8 cellular contexts compared by ENCODE assay signal in genomic region chr10:110206988-110207804, GRCh38. TPM values are rescaled to one million over a fixed set of nuclear protein-coding genes. Genes with fewer than 3 reads are reported as not detected.
DNase-seq lines count a peak whose midpoint lies in the region; ATAC-seq lines count a peak whose summit lies in the region.

MXI1 (plus strand) TSS chr10:110207605; CDS start chr10:110207809, 204 bp downstream.

- H3K27ac ChIP-seq in adipose tissue (ENCODE audit: low read depth, low read length): peak within 1 kb of the TSS; percentile 28
- peak within 1 kb of the TSS; percentile 52 for H3K27ac ChIP-seq in neuronal stem cell (replicated peaks; ENCODE audit: low read length)

- peak; percentile 47 for ATAC-seq in GM21526 (IDR thresholded peaks at IDR 0.05; ENCODE audit: low FRiP score, unreplicated experiment)

- peak within 1 kb of the TSS; percentile 59 for H3K14ac ChIP-seq in neuronal stem cell (ENCODE audit: low read length)

- H3K36me3 ChIP-seq in neuronal stem cell (replicated peaks in 1 of 2; ENCODE audit: control insufficient read depth in 2 of 2, insufficient read depth in 2 of 2, low read length in 2 of 2): no peaks in the 10 kb centered on the region

- peak within 1 kb of the TSS; percentile 62 for H2BK5ac ChIP-seq in neuronal stem cell (ENCODE audit: low read length)

- peaks cover 5 to 7% of the 10 kb centered on the region in 2 donors for H3K4me1 ChIP-seq in neuronal stem cell (ENCODE audit: control insufficient read depth in 2 of 2, insufficient read depth in 1 of 2, low read depth in 1 of 2, low read length in 2 of 2)

- peak within 1 kb of the TSS; percentile 76 for H2AK5ac ChIP-seq in neuronal stem cell (ENCODE audit: low read depth, low read length)

- H3K9me3 ChIP-seq in neuronal stem cell (replicated peaks in 1 of 2; ENCODE audit: control insufficient read depth in 2 of 2, insufficient read depth in 1 of 2, low read depth in 1 of 2, low read length in 2 of 2): no peaks in the 10 kb centered on the region

- peak within 1 kb of the TSS; percentile 93 for H3K4me2 ChIP-seq in neuronal stem cell (ENCODE audit: insufficient read depth, low read length, poor library complexity, severe bottlenecking)

- intact Hi-C loops in head of caudate nucleus (cut with DNase I): loop anchor here (5.0 kb wide), 2 partner anchors 60 to 70 kb away; no protein-coding TSS in a partner anchor

- 2 to 5% (median 5%) methylated on average over 36 to 37 of the region's 37 CpGs for WGBS in adipose tissue, 3 donors
- no CpG with 5 or more reads among the region's 37 CpGs for whole genome bisulfite sequencing in neuronal stem cell (ENCODE audit: extremely low coverage in 2 of 2, insufficient read length in 2 of 2, insufficient replicate concordance in 1 of 2), 2 donors

- H4K8ac ChIP-seq in neuronal stem cell (ENCODE audit: low read depth, low read length): no peak within 1 kb of the TSS

- peak within 1 kb of the TSS; percentile 67 to 88 for H3K4me3 ChIP-seq in neuronal stem cell (ENCODE audit: low read length in 2 of 2)

- no peak within 1 kb of the TSS for H2BK15ac ChIP-seq in neuronal stem cell (ENCODE audit: low read length)

- DNase-seq in ELF-1 (ENCODE audit: low read depth, low spot score) (peak; percentile 91), HS-5 (ENCODE audit: low read depth) (peak; percentile 49), RKO (ENCODE audit: low spot score) (peak; percentile 93), head of caudate nucleus (peak; percentile 59 to 95 (median 83)), neuronal stem cell (ENCODE audit: low spot score) (peak; percentile 71)
- no peak for DNase-seq in effector CD4-positive, alpha-beta T cell

- peak within 1 kb of the TSS; percentile 87 for H2AFZ ChIP-seq in neuronal stem cell (ENCODE audit: low read length)

- H2BK12ac ChIP-seq in neuronal stem cell (ENCODE audit: low read length): no peak within 1 kb of the TSS

- no peak within 1 kb of the TSS for H2BK120ac ChIP-seq in neuronal stem cell (ENCODE audit: low read depth, low read length)

- no peak within 1 kb of the TSS for H4K91ac ChIP-seq in neuronal stem cell (ENCODE audit: low read depth, low read length, poor library complexity)

- H3K4ac ChIP-seq in neuronal stem cell (ENCODE audit: low read length): no peak within 1 kb of the TSS

- H3K27me3 ChIP-seq in neuronal stem cell (ENCODE audit: control insufficient read depth in 3 of 3, insufficient read depth in 3 of 3, low read depth in 1 of 3, low read length in 3 of 3): peaks cover 0 to 28% (median 18%) of the 10 kb centered on the region in 3 experiments

- peaks cover 2% of the 10 kb centered on the region for H3K79me1 ChIP-seq in neuronal stem cell (ENCODE audit: low read depth, low read length)

- H3K9ac ChIP-seq in neuronal stem cell (ENCODE audit: low read depth, low read length, poor library complexity): peak within 1 kb of the TSS; percentile 79

- H3K18ac ChIP-seq in neuronal stem cell (ENCODE audit: low read length): peak within 1 kb of the TSS; percentile 89

- peak within 1 kb of the TSS; percentile 86 for H3K23ac ChIP-seq in neuronal stem cell (ENCODE audit: low read depth, low read length, poor library complexity)

RNA-seq across cellular contexts. Expression of gene MXI1, which starts in this region (rescaled TPM):
- polyA plus RNA-seq in adipose tissue: 10 to 100 TPM; 16.6 to 28.8 (median 24.2) TPM
- polyA plus RNA-seq in neuronal stem cell (2013, experiment 1 of 2): 17.4 TPM
- polyA plus RNA-seq in neuronal stem cell (2013, experiment 2 of 2): 18.5 TPM
